In genomic region chr21:24658016-24658415, GRCh38 we compare ENCODE assay signal across 18 cellular contexts.
"Had no signal": no experiment of that assay in that cellular context is flagged by ENCODE, and none has a peak within 500 bp of the region (broad histone marks: within the 10 kb centered on the region; RNA-seq: fewer than 3 reads in every experiment).

No MANE protein-coding gene starts in this region.

- H3K27ac Mint-ChIP-seq: activated naive CD8-positive, alpha-beta T cell; nephron had no signal

- H3K27me3 Mint-ChIP-seq: activated naive CD8-positive, alpha-beta T cell had no signal

- H3K4me1 Mint-ChIP-seq: nephron had no signal

- H3K4me3 Mint-ChIP-seq: activated naive CD8-positive, alpha-beta T cell; nephron had no signal

- ATAC-seq: left lung had no signal

- H3K4me3 ChIP-seq: cardiac muscle cell, left lung had no signal

- H3K36me3 Mint-ChIP-seq: activated naive CD8-positive, alpha-beta T cell had no signal

- H3K9me3 ChIP-seq: left lung had no signal

- H3K4me1 ChIP-seq: left lung had no signal

- H3K27ac ChIP-seq: cardiac muscle cell, left lung had no signal

- H3K27me3 ChIP-seq: cardiac muscle cell, left lung had no signal

- H3K36me3 ChIP-seq: cardiac muscle cell, left lung had no signal

- DNase-seq: activated CD4-positive, alpha-beta T cell treated with anti-CD3 and anti-CD28 coated beads, Interleukin-2, amount 50 U/mL, for 4 hours; dermis blood vessel endothelial cell; effector memory CD4-positive, alpha-beta T cell; foreskin fibroblast; glutamatergic neuron; hippocampal formation; islet precursor cell; left lung; midbrain; nucleus accumbens; posterior cingulate gyrus; stimulated activated CD4-positive, alpha-beta T cell treated with anti-CD3 and anti-CD28 coated beads, Interleukin-12 subunit alpha, Interleukin-12 subunit beta, amount 100 ng/mL, for 4 hours; stimulated activated CD4-positive, alpha-beta T cell treated with anti-CD3 and anti-CD28 coated beads, Interleukin-1b, Interleukin-23, amount 100 ng/mL, for 48 hours; stimulated activated CD8-positive, alpha-beta memory T cell treated with anti-CD3 and anti-CD28 coated beads, Interleukin-4, amount 100 ng/mL, for 48 hours; stimulated activated naive CD4-positive, alpha-beta T cell had no signal
